Comparison of ENCODE assay signal across 24 cellular contexts in the genomic region with DNA sequence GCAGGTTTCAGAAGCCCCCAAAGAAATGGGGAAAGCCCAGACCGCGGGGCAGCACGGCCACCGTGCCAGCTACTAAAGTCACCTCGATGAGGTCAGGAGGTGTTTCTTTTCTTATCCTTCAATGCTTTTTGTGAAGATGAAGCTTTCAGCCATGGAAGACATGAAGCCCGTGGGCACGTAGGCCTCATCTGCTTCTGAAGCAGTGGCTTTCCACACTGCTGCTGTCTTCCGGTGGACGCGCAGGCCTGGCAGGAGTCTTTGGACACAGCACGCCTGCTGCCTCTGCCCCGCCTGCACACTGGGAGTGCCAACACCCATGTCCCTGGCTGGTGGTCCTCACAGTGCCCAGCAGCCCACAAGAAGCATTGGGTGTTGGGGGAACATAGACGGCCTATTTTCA.
"Had no signal": no experiment of that assay in that cellular context is flagged by ENCODE, and none has a peak within 500 bp of the region (broad histone marks: within the 10 kb centered on the region; RNA-seq: fewer than 3 reads in every experiment).

No MANE protein-coding gene starts in this region.

- H3K9me3 ChIP-seq: left lung, neutrophil, right atrium auricular region, right lobe of liver, suprapubic skin, thoracic aorta, tibial artery, uterus had no signal

- H3K4me3 Mint-ChIP-seq: naive thymus-derived CD8-positive, alpha-beta T cell; nephron; neural crest cell; stimulated activated effector memory CD8-positive, alpha-beta T cell treated with anti-CD3 and anti-CD28 coated beads, Interleukin-12 subunit alpha, Interleukin-12 subunit beta, amount 100 ng/mL, for 72 hours; stimulated activated naive CD8-positive, alpha-beta T cell treated with anti-CD3 and anti-CD28 coated beads, Interleukin-15, Interleukin-2, amounts not matched to agents 100 ng/mL and 50 ng/mL, for 24 hours had no signal

- H3K4me1 Mint-ChIP-seq: nephron; neural crest cell; stimulated activated effector memory CD8-positive, alpha-beta T cell treated with anti-CD3 and anti-CD28 coated beads, Interleukin-12 subunit alpha, Interleukin-12 subunit beta, amount 100 ng/mL, for 72 hours had no signal

- H3K9me3 Mint-ChIP-seq: nephron; neural crest cell; stimulated activated naive CD8-positive, alpha-beta T cell treated with anti-CD3 and anti-CD28 coated beads, Interleukin-15, Interleukin-2, amounts not matched to agents 100 ng/mL and 50 ng/mL, for 24 hours had no signal

- H3K4me3 ChIP-seq: left lung, right atrium auricular region, right lobe of liver, skin epidermis, suprapubic skin, thoracic aorta, tibial artery, uterus had no signal

- H3K4me1 ChIP-seq: left lung, parathyroid adenoma, right atrium auricular region, right lobe of liver, suprapubic skin, tibial artery, uterus had no signal

- H3K36me3 ChIP-seq: left lung, neutrophil, right atrium auricular region, right lobe of liver, suprapubic skin, thoracic aorta, tibial artery, uterus had no signal

- H3K27me3 ChIP-seq: left lung, neutrophil, right atrium auricular region, right lobe of liver, suprapubic skin, tibial artery, uterus had no signal

- H3K27ac ChIP-seq: left lung, neutrophil, parathyroid adenoma, right atrium auricular region, right lobe of liver, skin epidermis, suprapubic skin, thoracic aorta, tibial artery, uterus had no signal

- H3K27ac Mint-ChIP-seq: naive thymus-derived CD8-positive, alpha-beta T cell; nephron; progenitor cell of endocrine pancreas; stimulated activated effector memory CD8-positive, alpha-beta T cell treated with anti-CD3 and anti-CD28 coated beads, Interleukin-12 subunit alpha, Interleukin-12 subunit beta, amount 100 ng/mL, for 72 hours; stimulated activated naive CD8-positive, alpha-beta T cell treated with anti-CD3 and anti-CD28 coated beads, Interleukin-15, Interleukin-2, amounts not matched to agents 100 ng/mL and 50 ng/mL, for 24 hours had no signal

- H3K36me3 Mint-ChIP-seq: stimulated activated effector memory CD8-positive, alpha-beta T cell treated with anti-CD3 and anti-CD28 coated beads, Interleukin-12 subunit alpha, Interleukin-12 subunit beta, amount 100 ng/mL, for 72 hours had no signal

- ATAC-seq: left colon; left lung; naive thymus-derived CD8-positive, alpha-beta T cell; right lobe of liver; stimulated activated effector memory CD8-positive, alpha-beta T cell treated with anti-CD3 and anti-CD28 coated beads, Interleukin-12 subunit alpha, Interleukin-12 subunit beta, amount 100 ng/mL, for 72 hours had no signal

- DNase-seq: hippocampal formation; left colon; mammary epithelial cell; mesenchymal stem cell; naive thymus-derived CD8-positive, alpha-beta T cell; occipital lobe; right lobe of liver; stimulated activated CD4-positive, alpha-beta T cell treated with anti-CD3 and anti-CD28 coated beads, Interleukin-4, amount 100 ng/mL, for 24 hours; stimulated activated naive CD4-positive, alpha-beta T cell; trophoblast cell; uterus had no signal

- H3K27me3 Mint-ChIP-seq: naive thymus-derived CD8-positive, alpha-beta T cell; stimulated activated naive CD8-positive, alpha-beta T cell treated with anti-CD3 and anti-CD28 coated beads, Interleukin-15, Interleukin-2, amounts not matched to agents 100 ng/mL and 50 ng/mL, for 24 hours had no signal
